ENCODE assay signal across 24 cellular contexts in the genomic region with DNA sequence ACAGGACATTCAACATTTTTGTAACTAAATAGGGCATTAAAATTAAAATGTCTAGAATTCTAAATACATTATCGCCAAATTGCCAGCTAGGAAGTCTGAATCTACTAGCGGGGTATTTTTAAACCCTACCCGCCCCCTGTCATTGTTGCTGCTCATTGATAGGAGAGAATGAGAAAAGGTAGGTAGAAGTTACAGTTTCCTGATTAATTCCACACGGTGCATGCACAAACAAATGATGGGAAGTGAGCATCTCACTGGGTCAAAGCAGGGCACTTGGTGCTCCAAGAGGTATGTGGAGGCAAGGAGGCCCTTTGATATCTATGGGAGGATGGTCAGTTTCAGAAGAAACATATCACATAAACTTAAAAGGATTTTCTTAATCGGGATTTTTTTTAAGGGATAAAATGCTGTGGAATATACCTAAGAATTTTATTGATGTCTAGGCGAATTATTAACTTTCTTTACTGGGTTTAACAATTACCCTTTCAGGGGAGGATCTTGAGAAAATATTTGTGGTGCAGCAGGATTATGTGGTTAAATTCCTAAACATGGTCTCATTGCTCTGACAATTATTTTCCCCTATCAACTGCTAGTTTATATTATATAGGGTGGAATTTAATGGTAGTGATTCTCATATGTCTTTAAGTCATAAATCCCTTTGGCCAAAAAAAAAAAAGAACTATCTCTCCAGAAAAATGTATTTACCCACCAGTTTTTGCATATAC.
DNase-seq lines count a peak whose midpoint lies in the region; ATAC-seq and TF ChIP-seq lines count a peak whose summit lies in the region.
"Had no signal": no experiment of that assay in that cellular context is flagged by ENCODE, and none has a peak within 500 bp of the region (broad histone marks: within the 10 kb centered on the region; RNA-seq: fewer than 3 reads in every experiment).

No MANE protein-coding gene starts in this region.

- TF ChIP-seq CTCF in RWPE1 (conservative IDR thresholded peaks at IDR 0.05; ENCODE audit: low read depth): no peak
- no peak for TF ChIP-seq CTCF in fibroblast of villous mesenchyme (IDR thresholded peaks at IDR 0.05; ENCODE audit: insufficient read depth, low read depth, low read length)

- no peak overlapping the region for H3K27ac ChIP-seq in RWPE1
- H3K27ac ChIP-seq: BLaER1 treated with 17β-estradiol and CSF1 and Interleukin-3, amounts not matched to agents 10 nM and 100 nM; parathyroid adenoma; sigmoid colon; vagina had no signal

- ATAC-seq in GM19452 (IDR thresholded peaks at IDR 0.05; ENCODE audit: unreplicated experiment): no peak
- ATAC-seq: activated T-helper 17 cell treated with anti-CD3 and anti-CD28 coated beads, Interleukin-2, amount 50 U/mL, for 72 hours; HCT116; left colon; natural killer cell had no signal

- no peak overlapping the region for H3K4me3 ChIP-seq in fibroblast of villous mesenchyme (ENCODE audit: low read depth, low read length)
- H3K4me3 ChIP-seq: BLaER1 treated with 17β-estradiol and CSF1 and Interleukin-3, amounts not matched to agents 10 nM and 100 nM; sigmoid colon; suprapubic skin; vagina had no signal

- CTCF ChIA-PET in RWPE1 (lab: Yijun Ruan, JAX): no interaction called here

- peak; percentile 6 for DNase-seq in ELR (ENCODE audit: low read depth)
- peak; percentile 29 for DNase-seq in RWPE1 (ENCODE audit: low spot score)
- DNase-seq in fibroblast of villous mesenchyme (ENCODE audit: low read depth): peak; percentile 5
- peak; percentile 9 for DNase-seq in non-pigmented ciliary epithelial cell (ENCODE audit: low read depth)
- DNase-seq in activated naive CD4-positive, alpha-beta T cell treated with anti-CD3 and anti-CD28 coated beads, Interleukin-2, amount 50 U/mL, for 16 hours: no peak
- no peak for DNase-seq in stimulated activated naive CD4-positive, alpha-beta T cell treated with Interleukin-2 at 50 U/mL for 16 hours (lab: John Stamatoyannopoulos, UW)
- no peak for DNase-seq in COLO668 (lab: John Stamatoyannopoulos, UW; ENCODE audit: unreplicated experiment)
- DNase-seq: activated naive CD8-positive, alpha-beta T cell treated with anti-CD3 and anti-CD28 coated beads for 36 hours; glutamatergic neuron; Kasumi-1; left colon; natural killer cell; NCI-H1092; NCI-H2107; NCI-H510A treated with DMSO at 0.1 percent for 48 hours; sigmoid colon; SK-N-SH had no signal

- POLR2A ChIA-PET in RWPE1 (lab: Yijun Ruan, JAX; ENCODE audit: low non-redundant PET): no interaction called here

Comparison
In these comparisons a context has a peak if more than half of its experiments do, and no peak if none do; other contexts are left out.
1. DNase-seq: peak in ELR (single experiment), RWPE1 (single experiment), fibroblast of villous mesenchyme (single experiment) and non-pigmented ciliary epithelial cell (single experiment); none in activated naive CD4-positive, alpha-beta T cell treated with anti-CD3 and anti-CD28 coated beads, Interleukin-2, amount 50 U/mL, for 16 hours (single experiment), stimulated activated naive CD4-positive, alpha-beta T cell treated with Interleukin-2 at 50 U/mL for 16 hours (single experiment) and COLO668 (single experiment).